In the genomic region with DNA sequence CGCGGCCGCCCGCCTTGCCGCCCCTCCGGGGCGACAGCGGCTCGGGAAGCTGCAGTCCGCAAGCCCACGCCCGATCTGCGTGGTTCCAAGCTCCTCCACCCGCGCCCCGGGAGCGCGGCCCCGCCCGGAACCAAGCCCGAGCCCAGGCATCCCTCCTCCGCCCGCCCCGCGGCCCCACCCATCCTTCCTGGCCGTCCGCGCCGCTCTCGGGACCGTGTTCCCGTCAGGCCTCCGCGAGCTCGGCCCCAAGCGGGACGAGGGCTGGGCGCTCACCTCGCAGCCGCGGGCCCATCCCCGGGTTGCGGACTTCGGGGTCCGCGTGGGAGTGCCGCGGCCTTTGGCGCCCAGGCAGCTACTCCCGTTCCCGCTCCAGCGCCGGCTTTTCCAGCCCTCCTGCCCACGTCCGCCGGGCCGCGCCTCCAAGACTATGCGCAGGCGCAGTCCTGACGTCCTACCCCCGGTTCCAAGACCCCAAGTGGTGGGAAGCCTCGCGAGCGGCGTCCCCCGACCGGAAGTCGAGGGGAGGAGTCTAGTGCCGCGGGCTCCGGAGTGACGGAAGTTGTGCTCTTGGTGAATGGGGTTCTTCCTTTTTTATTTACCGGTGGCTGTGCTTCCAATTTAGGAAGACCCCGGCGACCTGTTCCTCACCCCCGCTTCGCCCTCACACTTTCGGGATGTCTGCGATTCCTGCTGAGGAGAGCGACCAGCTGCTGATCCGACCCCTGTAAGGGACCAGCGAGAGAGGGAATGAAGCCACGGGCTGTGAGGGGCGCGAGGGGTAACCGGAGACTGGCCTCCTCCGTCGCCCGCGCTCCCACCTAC, we compare ENCODE assay signal across 1 cellular context.
TF ChIP-seq lines count a peak whose summit lies in the region.

CPSF3 (plus strand) TSS at position 555 of the 822 bp plus-strand sequence; CDS start at position 675, 120 bp downstream.
ITGB1BP1 (minus strand) TSS at position 429 of the 822 bp plus-strand sequence. CDS start 4,831 bp downstream, outside the sequence.

TF ChIP-seq in HepG2, 621 proteins besides CTCF, POLR2A, EP300 and RAD21 (continued from another document and continues in another):
- TF ChIP-seq, protein P1, sequence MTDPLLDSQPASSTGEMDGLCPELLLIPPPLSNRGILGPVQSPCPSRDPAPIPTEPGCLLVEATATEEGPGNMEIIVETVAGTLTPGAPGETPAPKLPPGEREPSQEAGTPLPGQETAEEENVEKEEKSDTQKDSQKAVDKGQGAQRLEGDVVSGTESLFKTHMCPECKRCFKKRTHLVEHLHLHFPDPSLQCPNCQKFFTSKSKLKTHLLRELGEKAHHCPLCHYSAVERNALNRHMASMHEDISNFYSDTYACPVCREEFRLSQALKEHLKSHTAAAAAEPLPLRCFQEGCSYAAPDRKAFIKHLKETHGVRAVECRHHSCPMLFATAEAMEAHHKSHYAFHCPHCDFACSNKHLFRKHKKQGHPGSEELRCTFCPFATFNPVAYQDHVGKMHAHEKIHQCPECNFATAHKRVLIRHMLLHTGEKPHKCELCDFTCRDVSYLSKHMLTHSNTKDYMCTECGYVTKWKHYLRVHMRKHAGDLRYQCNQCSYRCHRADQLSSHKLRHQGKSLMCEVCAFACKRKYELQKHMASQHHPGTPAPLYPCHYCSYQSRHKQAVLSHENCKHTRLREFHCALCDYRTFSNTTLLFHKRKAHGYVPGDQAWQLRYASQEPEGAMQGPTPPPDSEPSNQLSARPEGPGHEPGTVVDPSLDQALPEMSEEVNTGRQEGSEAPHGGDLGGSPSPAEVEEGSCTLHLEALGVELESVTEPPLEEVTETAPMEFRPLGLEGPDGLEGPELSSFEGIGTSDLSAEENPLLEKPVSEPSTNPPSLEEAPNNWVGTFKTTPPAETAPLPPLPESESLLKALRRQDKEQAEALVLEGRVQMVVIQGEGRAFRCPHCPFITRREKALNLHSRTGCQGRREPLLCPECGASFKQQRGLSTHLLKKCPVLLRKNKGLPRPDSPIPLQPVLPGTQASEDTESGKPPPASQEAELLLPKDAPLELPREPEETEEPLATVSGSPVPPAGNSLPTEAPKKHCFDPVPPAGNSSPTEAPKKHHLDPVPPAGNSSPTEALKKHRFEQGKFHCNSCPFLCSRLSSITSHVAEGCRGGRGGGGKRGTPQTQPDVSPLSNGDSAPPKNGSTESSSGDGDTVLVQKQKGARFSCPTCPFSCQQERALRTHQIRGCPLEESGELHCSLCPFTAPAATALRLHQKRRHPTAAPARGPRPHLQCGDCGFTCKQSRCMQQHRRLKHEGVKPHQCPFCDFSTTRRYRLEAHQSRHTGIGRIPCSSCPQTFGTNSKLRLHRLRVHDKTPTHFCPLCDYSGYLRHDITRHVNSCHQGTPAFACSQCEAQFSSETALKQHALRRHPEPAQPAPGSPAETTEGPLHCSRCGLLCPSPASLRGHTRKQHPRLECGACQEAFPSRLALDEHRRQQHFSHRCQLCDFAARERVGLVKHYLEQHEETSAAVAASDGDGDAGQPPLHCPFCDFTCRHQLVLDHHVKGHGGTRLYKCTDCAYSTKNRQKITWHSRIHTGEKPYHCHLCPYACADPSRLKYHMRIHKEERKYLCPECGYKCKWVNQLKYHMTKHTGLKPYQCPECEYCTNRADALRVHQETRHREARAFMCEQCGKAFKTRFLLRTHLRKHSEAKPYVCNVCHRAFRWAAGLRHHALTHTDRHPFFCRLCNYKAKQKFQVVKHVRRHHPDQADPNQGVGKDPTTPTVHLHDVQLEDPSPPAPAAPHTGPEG (CRISPR knock-in tag; IDR thresholded peaks at IDR 0.05): peak; percentile 20; the same call in 1 of the 2 replicates
- TF ChIP-seq ZBTB46 (CRISPR knock-in tag; IDR thresholded peaks at IDR 0.05; ENCODE audit: borderline replicate concordance): no peak
- TF ChIP-seq ZNF460 (CRISPR knock-in tag; IDR thresholded peaks at IDR 0.05; ENCODE audit: borderline replicate concordance): no peak; the same call in 1 of the 2 replicates
- TF ChIP-seq PHF20 (CRISPR knock-in tag; IDR thresholded peaks at IDR 0.05): peak; percentile 90
- TF ChIP-seq HMG20A (CRISPR knock-in tag; IDR thresholded peaks at IDR 0.05; ENCODE audit: borderline replicate concordance): no peak; the same call in 1 of the 2 replicates
- TF ChIP-seq, protein P2, sequence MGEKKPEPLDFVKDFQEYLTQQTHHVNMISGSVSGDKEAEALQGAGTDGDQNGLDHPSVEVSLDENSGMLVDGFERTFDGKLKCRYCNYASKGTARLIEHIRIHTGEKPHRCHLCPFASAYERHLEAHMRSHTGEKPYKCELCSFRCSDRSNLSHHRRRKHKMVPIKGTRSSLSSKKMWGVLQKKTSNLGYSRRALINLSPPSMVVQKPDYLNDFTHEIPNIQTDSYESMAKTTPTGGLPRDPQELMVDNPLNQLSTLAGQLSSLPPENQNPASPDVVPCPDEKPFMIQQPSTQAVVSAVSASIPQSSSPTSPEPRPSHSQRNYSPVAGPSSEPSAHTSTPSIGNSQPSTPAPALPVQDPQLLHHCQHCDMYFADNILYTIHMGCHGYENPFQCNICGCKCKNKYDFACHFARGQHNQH (CRISPR knock-in tag; IDR thresholded peaks at IDR 0.05): peak; percentile 75
- TF ChIP-seq, protein P3, sequence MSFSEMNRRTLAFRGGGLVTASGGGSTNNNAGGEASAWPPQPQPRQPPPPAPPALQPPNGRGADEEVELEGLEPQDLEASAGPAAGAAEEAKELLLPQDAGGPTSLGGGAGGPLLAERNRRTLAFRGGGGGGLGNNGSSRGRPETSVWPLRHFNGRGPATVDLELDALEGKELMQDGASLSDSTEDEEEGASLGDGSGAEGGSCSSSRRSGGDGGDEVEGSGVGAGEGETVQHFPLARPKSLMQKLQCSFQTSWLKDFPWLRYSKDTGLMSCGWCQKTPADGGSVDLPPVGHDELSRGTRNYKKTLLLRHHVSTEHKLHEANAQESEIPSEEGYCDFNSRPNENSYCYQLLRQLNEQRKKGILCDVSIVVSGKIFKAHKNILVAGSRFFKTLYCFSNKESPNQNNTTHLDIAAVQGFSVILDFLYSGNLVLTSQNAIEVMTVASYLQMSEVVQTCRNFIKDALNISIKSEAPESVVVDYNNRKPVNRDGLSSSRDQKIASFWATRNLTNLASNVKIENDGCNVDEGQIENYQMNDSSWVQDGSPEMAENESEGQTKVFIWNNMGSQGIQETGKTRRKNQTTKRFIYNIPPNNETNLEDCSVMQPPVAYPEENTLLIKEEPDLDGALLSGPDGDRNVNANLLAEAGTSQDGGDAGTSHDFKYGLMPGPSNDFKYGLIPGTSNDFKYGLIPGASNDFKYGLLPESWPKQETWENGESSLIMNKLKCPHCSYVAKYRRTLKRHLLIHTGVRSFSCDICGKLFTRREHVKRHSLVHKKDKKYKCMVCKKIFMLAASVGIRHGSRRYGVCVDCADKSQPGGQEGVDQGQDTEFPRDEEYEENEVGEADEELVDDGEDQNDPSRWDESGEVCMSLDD (CRISPR knock-in tag; IDR thresholded peaks at IDR 0.05; ENCODE audit: borderline replicate concordance): peak; percentile 58; the same call in 1 of the 2 replicates
- no peak for TF ChIP-seq KLF15 (CRISPR knock-in tag; IDR thresholded peaks at IDR 0.05; ENCODE audit: borderline replicate concordance)
- peak; percentile 93 for TF ChIP-seq UBTF (CRISPR knock-in tag; IDR thresholded peaks at IDR 0.05)
- no peak for TF ChIP-seq NCOA1 (CRISPR knock-in tag; IDR thresholded peaks at IDR 0.05)
- TF ChIP-seq CEBPG (CRISPR knock-in tag; IDR thresholded peaks at IDR 0.05): no peak; the same call in 1 of the 2 replicates
- no peak for TF ChIP-seq ZNF484 (CRISPR knock-in tag; IDR thresholded peaks at IDR 0.05; ENCODE audit: borderline replicate concordance, low read depth)
- 0 out of 2 replicates have a peak, but pooled peaks have one; percentile 68 for TF ChIP-seq RARG (CRISPR knock-in tag; IDR thresholded peaks at IDR 0.05; ENCODE audit: low read depth)
- TF ChIP-seq ISX (CRISPR knock-in tag; conservative IDR thresholded peaks at IDR 0.05): 0 out of 2 replicates have a peak, but pooled peaks have one; percentile 54
- TF ChIP-seq ZMYM4 (CRISPR knock-in tag; IDR thresholded peaks at IDR 0.05): peak; percentile 95
- 0 out of 2 replicates have a peak, but pooled peaks have one; percentile 43 for TF ChIP-seq AKAP8 (CRISPR knock-in tag; IDR thresholded peaks at IDR 0.05)
- TF ChIP-seq ZNF124 (CRISPR knock-in tag; IDR thresholded peaks at IDR 0.05): peak; percentile 55; the same call in 1 of the 2 replicates
- TF ChIP-seq, protein P4, sequence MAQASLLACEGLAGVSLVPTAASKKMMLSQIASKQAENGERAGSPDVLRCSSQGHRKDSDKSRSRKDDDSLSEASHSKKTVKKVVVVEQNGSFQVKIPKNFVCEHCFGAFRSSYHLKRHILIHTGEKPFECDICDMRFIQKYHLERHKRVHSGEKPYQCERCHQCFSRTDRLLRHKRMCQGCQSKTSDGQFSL (CRISPR knock-in tag; IDR thresholded peaks at IDR 0.05): no peak
- peak; percentile 84; the same call in 1 of the 2 replicates for TF ChIP-seq ZNF749 (CRISPR knock-in tag; IDR thresholded peaks at IDR 0.05; ENCODE audit: borderline replicate concordance)
- no peak for TF ChIP-seq ZNF496 (CRISPR knock-in tag; IDR thresholded peaks at IDR 0.05; ENCODE audit: insufficient replicate concordance)
- 0 out of 2 replicates have a peak, but pooled peaks have one; percentile 22 for TF ChIP-seq MTF2 (CRISPR knock-in tag; IDR thresholded peaks at IDR 0.05; ENCODE audit: borderline replicate concordance)
- no peak for TF ChIP-seq CEBPB (IDR thresholded peaks at IDR 0.05; ENCODE audit: borderline replicate concordance, low read depth, low read length)
- TF ChIP-seq, protein P5, sequence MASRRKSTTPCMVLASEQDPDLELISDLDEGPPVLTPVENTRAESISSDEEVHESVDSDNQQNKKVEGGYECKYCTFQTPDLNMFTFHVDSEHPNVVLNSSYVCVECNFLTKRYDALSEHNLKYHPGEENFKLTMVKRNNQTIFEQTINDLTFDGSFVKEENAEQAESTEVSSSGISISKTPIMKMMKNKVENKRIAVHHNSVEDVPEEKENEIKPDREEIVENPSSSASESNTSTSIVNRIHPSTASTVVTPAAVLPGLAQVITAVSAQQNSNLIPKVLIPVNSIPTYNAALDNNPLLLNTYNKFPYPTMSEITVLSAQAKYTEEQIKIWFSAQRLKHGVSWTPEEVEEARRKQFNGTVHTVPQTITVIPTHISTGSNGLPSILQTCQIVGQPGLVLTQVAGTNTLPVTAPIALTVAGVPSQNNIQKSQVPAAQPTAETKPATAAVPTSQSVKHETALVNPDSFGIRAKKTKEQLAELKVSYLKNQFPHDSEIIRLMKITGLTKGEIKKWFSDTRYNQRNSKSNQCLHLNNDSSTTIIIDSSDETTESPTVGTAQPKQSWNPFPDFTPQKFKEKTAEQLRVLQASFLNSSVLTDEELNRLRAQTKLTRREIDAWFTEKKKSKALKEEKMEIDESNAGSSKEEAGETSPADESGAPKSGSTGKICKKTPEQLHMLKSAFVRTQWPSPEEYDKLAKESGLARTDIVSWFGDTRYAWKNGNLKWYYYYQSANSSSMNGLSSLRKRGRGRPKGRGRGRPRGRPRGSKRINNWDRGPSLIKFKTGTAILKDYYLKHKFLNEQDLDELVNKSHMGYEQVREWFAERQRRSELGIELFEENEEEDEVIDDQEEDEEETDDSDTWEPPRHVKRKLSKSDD (CRISPR knock-in tag; IDR thresholded peaks at IDR 0.05; ENCODE audit: low read depth): no peak
- TF ChIP-seq ZBTB7A (CRISPR knock-in tag; IDR thresholded peaks at IDR 0.05): peak; percentile 74
- TF ChIP-seq RBFOX2 (IDR thresholded peaks at IDR 0.05; ENCODE audit: low read depth, low read length): peak; percentile 90
- no peak; the same call in 1 of the 2 replicates for TF ChIP-seq ZNF7 (CRISPR knock-in tag; IDR thresholded peaks at IDR 0.05)
- TF ChIP-seq ZNF317 (CRISPR knock-in tag; IDR thresholded peaks at IDR 0.05): peak; percentile 59; the same call in 1 of the 2 replicates
- TF ChIP-seq ZNF230 (CRISPR knock-in tag; IDR thresholded peaks at IDR 0.05): no peak; the same call in 1 of the 2 replicates
- TF ChIP-seq SATB2 (CRISPR knock-in tag; IDR thresholded peaks at IDR 0.05): no peak; the same call in 1 of the 2 replicates
- peak; percentile 90 for TF ChIP-seq ZBTB7B (CRISPR knock-in tag; IDR thresholded peaks at IDR 0.05)
- TF ChIP-seq TMF1 (CRISPR knock-in tag; IDR thresholded peaks at IDR 0.05; ENCODE audit: low read depth): no peak
- peak; percentile 92 for TF ChIP-seq ZNF446 (CRISPR knock-in tag; IDR thresholded peaks at IDR 0.05)
- peak; percentile 94 for TF ChIP-seq GATAD1 (CRISPR knock-in tag; IDR thresholded peaks at IDR 0.05)
- peak; percentile 45; the same call in 1 of the 2 replicates for TF ChIP-seq KLF13 (CRISPR knock-in tag; IDR thresholded peaks at IDR 0.05)
- 0 out of 2 replicates have a peak, but pooled peaks have one; percentile 51 for TF ChIP-seq HNRNPL (IDR thresholded peaks at IDR 0.05; ENCODE audit: low read depth, low read length)
- TF ChIP-seq PPARG (CRISPR knock-in tag; conservative IDR thresholded peaks at IDR 0.05): peak; percentile 37; the same call in 1 of the 2 replicates
- TF ChIP-seq RFX3 (CRISPR knock-in tag; IDR thresholded peaks at IDR 0.05): no peak
- TF ChIP-seq CENPT (CRISPR knock-in tag; IDR thresholded peaks at IDR 0.05; ENCODE audit: low read depth): no peak; the same call in 1 of the 2 replicates
- no peak for TF ChIP-seq SMARCE1 (IDR thresholded peaks at IDR 0.05; ENCODE audit: borderline replicate concordance)
- TF ChIP-seq ELF4 (CRISPR knock-in tag; IDR thresholded peaks at IDR 0.05; ENCODE audit: borderline replicate concordance): peak; percentile 72; the same call in 1 of the 2 replicates
- TF ChIP-seq MXD4 (CRISPR knock-in tag; IDR thresholded peaks at IDR 0.05): peak; percentile 61; the same call in 1 of the 2 replicates
- TF ChIP-seq SMAD1 (CRISPR knock-in tag; IDR thresholded peaks at IDR 0.05; ENCODE audit: borderline replicate concordance, low read depth): peak; percentile 85
- no peak for TF ChIP-seq TCF7L2 (IDR thresholded peaks at IDR 0.05; ENCODE audit: low read depth, low read length)
